Comparison of ENCODE assay signal across 9 cellular contexts in genomic region chr7:33050425-33051318, GRCh38. TPM values are rescaled to one million over a fixed set of nuclear protein-coding genes. Genes with fewer than 3 reads are reported as not detected.
DNase-seq lines count a peak whose midpoint lies in the region; ATAC-seq and TF ChIP-seq lines count a peak whose summit lies in the region.
"Had no signal": no experiment of that assay in that cellular context is flagged by ENCODE, and none has a peak within 500 bp of the region (broad histone marks: within the 10 kb centered on the region; RNA-seq: fewer than 3 reads in every experiment).

No MANE protein-coding gene starts in this region.

- peak; percentile 66 for DNase-seq in EH (ENCODE audit: low read depth)
- peak; percentile 22 for DNase-seq in NCI-H128 (lab: John Stamatoyannopoulos, UW; ENCODE audit: unreplicated experiment)
- DNase-seq in T-helper 1 cell = peak in 3 of 5 donors; percentile 17 to 34 (median 29)
- peak; percentile 69 for DNase-seq in fibroblast of mammary gland (ENCODE audit: low read depth)
- no peak for DNase-seq in neural crest cell (ENCODE audit: low read depth, low spot score)
- DNase-seq in effector CD8-positive, alpha-beta T cell (lab: John Stamatoyannopoulos, UW) = no peak
- no peak for DNase-seq in amniotic stem cell (lab: John Stamatoyannopoulos, UW)

- H3K27ac Mint-ChIP-seq in neural crest cell (ENCODE audit: unreplicated experiment) = no peak overlapping the region
- H3K27ac Mint-ChIP-seq: activated naive CD8-positive, alpha-beta T cell had no signal

- H3K27me3 Mint-ChIP-seq in neural crest cell (ENCODE audit: low read depth) = no peaks in the 10 kb centered on the region
- H3K27me3 Mint-ChIP-seq: activated naive CD8-positive, alpha-beta T cell had no signal

- H3K4me1 Mint-ChIP-seq in neural crest cell = peaks cover 12% of the 10 kb centered on the region

- TF ChIP-seq CTCF in fibroblast of mammary gland (conservative IDR thresholded peaks at IDR 0.05; ENCODE audit: control insufficient read depth, insufficient read depth, low read depth, low read length) = peak; percentile 73
- peak; percentile 80 for TF ChIP-seq CTCF in neural crest cell (conservative IDR thresholded peaks at IDR 0.05)

- H3K36me3 Mint-ChIP-seq in neural crest cell (ENCODE audit: low read depth) = no peaks in the 10 kb centered on the region

- ATAC-seq in GM21737 (IDR thresholded peaks at IDR 0.05; ENCODE audit: unreplicated experiment) = peak; percentile 58

- no peak overlapping the region for H3K4me3 Mint-ChIP-seq in neural crest cell
- H3K4me3 Mint-ChIP-seq: activated naive CD8-positive, alpha-beta T cell had no signal

- no peak overlapping the region for H3K4me3 ChIP-seq in fibroblast of mammary gland (ENCODE audit: control insufficient read depth, low read depth, low read length)

- no peaks in the 10 kb centered on the region for H3K9me3 Mint-ChIP-seq in neural crest cell

RNA-seq across cellular contexts. Expression of gene NT5C3A, which starts 11.9 kb away (rescaled TPM):
- 30.8 and 35.5 TPM in 2 replicates for total RNA-seq in neural crest cell

RNA-seq across cellular contexts. Expression of gene RP9, which starts 58.5 kb away (rescaled TPM):
- 27.5 and 32.7 TPM in 2 replicates for total RNA-seq in neural crest cell

Comparison
In these comparisons a context has a peak if more than half of its experiments do, and no peak if none do; other contexts are left out.
1. DNase-seq: peak in EH (single experiment), NCI-H128 (single experiment), T-helper 1 cell (3 of 5) and fibroblast of mammary gland (single experiment); none in neural crest cell (single experiment), effector CD8-positive, alpha-beta T cell (single experiment) and amniotic stem cell (single experiment).